ENCODE assay signal across 25 cellular contexts in the genomic region with DNA sequence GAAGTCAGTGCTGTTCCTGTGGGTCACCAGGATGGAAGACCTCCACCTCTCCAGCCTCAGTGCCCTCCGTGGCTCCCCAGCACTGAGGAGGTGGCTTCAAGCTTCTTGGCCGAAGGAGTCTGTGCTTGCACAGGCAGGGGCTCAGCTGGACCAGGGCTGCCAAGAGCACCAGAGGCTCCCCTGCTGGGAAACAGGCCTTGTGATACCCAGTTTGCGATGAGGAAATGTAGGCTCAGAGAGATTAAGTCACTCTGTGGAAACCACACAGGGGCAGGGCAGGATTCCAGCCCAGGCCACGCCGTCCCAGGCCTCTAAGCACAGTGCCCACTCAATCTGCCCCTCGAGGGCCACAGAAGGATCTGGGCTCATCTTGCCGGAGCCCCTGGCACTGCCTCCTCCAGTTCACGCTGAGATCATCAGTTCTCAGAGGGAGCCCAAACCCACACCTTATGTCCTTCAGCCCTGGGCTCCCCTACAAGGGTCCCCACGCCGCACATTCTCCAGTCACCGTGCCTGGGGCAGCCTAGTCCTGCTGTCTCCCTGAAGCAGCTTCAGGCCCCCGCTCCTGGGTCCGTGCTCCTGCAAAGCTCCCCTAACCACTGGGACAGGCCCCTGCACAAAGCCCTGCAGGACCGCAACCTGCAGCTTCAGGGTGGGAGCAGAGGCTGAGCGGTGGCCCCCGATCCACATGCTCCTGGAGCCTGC. TPM values are rescaled to one million over a fixed set of nuclear protein-coding genes. Genes with fewer than 3 reads are reported as not detected.
DNase-seq lines count a peak whose midpoint lies in the region; ATAC-seq, FAIRE-seq and TF ChIP-seq lines count a peak whose summit lies in the region.
"Had no signal": no experiment of that assay in that cellular context is flagged by ENCODE, and none has a peak within 500 bp of the region (broad histone marks: within the 10 kb centered on the region; RNA-seq: fewer than 3 reads in every experiment).

No MANE protein-coding gene starts in this region.

- no peak overlapping the region for H4K91ac ChIP-seq in H1 (replicated peaks; ENCODE audit: insufficient read length, low read length)

- H3K27ac Mint-ChIP-seq in nephron progenitor cell: peak overlapping the region; percentile 61
- H3K27ac Mint-ChIP-seq: activated CD8-positive, alpha-beta T cell treated with anti-CD3 and anti-CD28 coated beads, Interleukin-2, amount 10 ng/mL, durations not matched to agents 7 days and 5 days; CD8-positive, alpha-beta memory T cell; natural killer cell; stimulated activated naive B cell treated with anti-CD40 and anti-IgM and Interleukin-4, amounts not matched to agents 10 μg/mL and 1 μg/mL and 100 μg/mL, for 72 hours had no signal

- no peaks in the 10 kb centered on the region for H3K27me3 ChIP-seq in Panc1 (ENCODE audit: control insufficient read depth, insufficient read depth, low read length)
- no peaks in the 10 kb centered on the region for H3K27me3 ChIP-seq in H1 (replicated peaks in 1 of 4; ENCODE audit: control insufficient read depth in 3 of 4, extremely low read depth in 1 of 4, insufficient read depth in 3 of 4, low read length in 3 of 4)
- no peaks in the 10 kb centered on the region for H3K27me3 ChIP-seq in BE2C
- H3K27me3 ChIP-seq: vagina had no signal

- DNase-seq in AG09309 (ENCODE audit: low read depth) (peak; percentile 35), Panc1 (ENCODE audit: low read depth, low spot score) (no peak), H1 (ENCODE audit: low read depth in 1 of 2, low spot score in 2 of 2) (no peak), nephron progenitor cell (no peak), BE2C (no peak), ACHN (no peak), CD1c-positive myeloid dendritic cell (ENCODE audit: extremely low spot score) (no peak)
- no peak for DNase-seq in activated CD4-positive, CD25-positive, alpha-beta regulatory T cell (lab: John Stamatoyannopoulos, UW)
- DNase-seq: activated CD4-positive, alpha-beta T cell treated with anti-CD3 and anti-CD28 coated beads for 1 hour; activated CD8-positive, alpha-beta T cell treated with anti-CD3 and anti-CD28 coated beads, Interleukin-2, amount 10 ng/mL, durations not matched to agents 7 days and 5 days; activated T-cell treated with anti-CD3 and anti-CD28 coated beads, Interleukin-2, amount 50 U/mL, for 1 hour; amygdala; CD8-positive, alpha-beta memory T cell; DMS53; midbrain; MV-4-11; natural killer cell; NCI-H1694 treated with DMSO at 0.1 percent for 48 hours; NCI-H69; RPMI8226; stimulated activated naive B cell treated with anti-CD40 and anti-IgM and Interleukin-4, amounts not matched to agents 10 μg/mL and 1 μg/mL and 100 μg/mL, for 72 hours had no signal

- H3K14ac ChIP-seq in H1 (ENCODE audit: insufficient read length): no peak overlapping the region

- no peak overlapping the region for H2BK20ac ChIP-seq in H1 (ENCODE audit: low read length)

- no peak overlapping the region for H3K18ac ChIP-seq in H1 (ENCODE audit: extremely low read depth, low read length)

- no peak overlapping the region for H2BK12ac ChIP-seq in H1 (ENCODE audit: low read depth, low read length)

- H3K79me1 ChIP-seq in H1 (ENCODE audit: low read depth, low read length): peaks cover 2% of the 10 kb centered on the region; the same call in 1 of the 2 replicates

- FAIRE-seq in H1 (lab: Jason Lieb, UNC): no peak

- H3K56ac ChIP-seq in H1 (replicated peaks; ENCODE audit: insufficient read length, low read depth, low read length): no peak overlapping the region

- no peak for TF ChIP-seq RAD21 in H1 (IDR thresholded peaks at IDR 0.05 in 1 of 2, conservative IDR thresholded peaks at IDR 0.05 in 1 of 2; ENCODE audit: low read depth in 2 of 2, low read length in 2 of 2)

- no peak overlapping the region; the same call in 1 of the 2 replicates for H4K8ac ChIP-seq in H1 (ENCODE audit: extremely low read depth, insufficient read depth, low read length)

- no peak overlapping the region for H3K4ac ChIP-seq in H1 (replicated peaks; ENCODE audit: insufficient read length, low read depth, low read length)

- H4K20me1 ChIP-seq in H1 (replicated peaks in 1 of 2; ENCODE audit: control insufficient read depth in 1 of 2, insufficient read depth in 2 of 2, low read length in 2 of 2): no peaks in the 10 kb centered on the region

- H3K27ac ChIP-seq in Panc1 (ENCODE audit: low read length): no peak overlapping the region
- no peak overlapping the region for H3K27ac ChIP-seq in H1 (ENCODE audit: low read depth, low read length)
- H3K27ac ChIP-seq: esophagus muscularis mucosa, KMS-11, vagina had no signal

- no peaks in the 10 kb centered on the region for H3K79me2 ChIP-seq in H1 (ENCODE audit: control insufficient read depth in 1 of 2, insufficient read depth in 2 of 2, low read length in 2 of 2)

- no peak overlapping the region for H3K4me3 ChIP-seq in AG09309 (ENCODE audit: control insufficient read depth, low read depth, low read length)
- H3K4me3 ChIP-seq in Panc1 (ENCODE audit: low read depth in 2 of 2, low read length in 2 of 2): no peak overlapping the region
- no peak overlapping the region for H3K4me3 ChIP-seq in H1 (ENCODE audit: extremely low read depth in 1 of 4, insufficient read depth in 2 of 4, low read depth in 3 of 4, low read length in 4 of 4)
- no peak overlapping the region for H3K4me3 ChIP-seq in BE2C (ENCODE audit: low read depth, low read length)
- H3K4me3 ChIP-seq: esophagus muscularis mucosa, vagina had no signal

- H3K4me1 Mint-ChIP-seq in nephron progenitor cell: peaks cover 54% of the 10 kb centered on the region
- H3K4me1 Mint-ChIP-seq: CD8-positive, alpha-beta memory T cell; natural killer cell had no signal

- no peak for TF ChIP-seq POLR2A in H1 (IDR thresholded peaks at IDR 0.05; ENCODE audit: control extremely low read depth in 1 of 2, low read depth in 2 of 2, low read length in 2 of 2)

- no peak for TF ChIP-seq EP300 in H1 (IDR thresholded peaks at IDR 0.05; ENCODE audit: borderline replicate concordance in 1 of 2, low read depth in 2 of 2, low read length in 2 of 2)

- POLR2A ChIA-PET in Panc1 (lab: Charles Lee): no interaction called here
- POLR2A ChIA-PET in H1 (lab: Charles Lee; ENCODE audit: partially characterized antibody): interaction anchor here (1.4 kb wide), 1 partner anchor 75 kb away, joined by 3 read pairs; no protein-coding TSS in a partner anchor

- H3K4me1 ChIP-seq in Panc1 (ENCODE audit: control insufficient read depth, insufficient read depth, low read length) (peaks cover 6% of the 10 kb centered on the region), H1 (replicated peaks in 1 of 4; ENCODE audit: control insufficient read depth in 3 of 4, insufficient read depth in 4 of 4, low read length in 3 of 4) (peaks cover 0 to 8% (median 2%) of the 10 kb centered on the region in 4 experiments; a peak in 2 of 7 replicates), BE2C (peaks cover 12% of the 10 kb centered on the region)

- peaks cover 21% of the 10 kb centered on the region for H3K27me3 Mint-ChIP-seq in nephron progenitor cell (ENCODE audit: low read depth, poor library complexity)

- H3K9me3 ChIP-seq in Panc1 (ENCODE audit: control insufficient read depth, insufficient read depth, low read depth, low read length): no peaks in the 10 kb centered on the region
- H3K9me3 ChIP-seq in H1 (ENCODE audit: insufficient read depth in 2 of 2, low read depth in 1 of 2, low read length in 1 of 2): no peaks in the 10 kb centered on the region
- H3K9me3 ChIP-seq in BE2C: no peaks in the 10 kb centered on the region
- H3K9me3 ChIP-seq: esophagus muscularis mucosa, vagina had no signal

- H3K36me3 Mint-ChIP-seq in nephron progenitor cell (ENCODE audit: low read depth): no peaks in the 10 kb centered on the region
- H3K36me3 Mint-ChIP-seq: CD8-positive, alpha-beta memory T cell; natural killer cell; stimulated activated naive B cell treated with anti-CD40 and anti-IgM and Interleukin-4, amounts not matched to agents 10 μg/mL and 1 μg/mL and 100 μg/mL, for 72 hours had no signal

- no TSS peak for BruUV-seq in Panc1 (replicated peaks; lab: Mats Ljungman, UMichigan)

- WGBS in H1 (ENCODE audit: extremely low coverage in 1 of 2, insufficient coverage in 1 of 2, insufficient read length in 1 of 2, insufficient replicate concordance in 2 of 2, low coverage in 1 of 2, low lambda C conversion rate in 2 of 2, missing lambda C conversion rate in 1 of 2), 2 experiments: 91% methylated on average over 14 of the region's 16 CpGs; no CpG with 5 or more reads in 1 of the 2 experiments

- H3K9ac ChIP-seq in H1 (replicated peaks in 1 of 4; ENCODE audit: extremely low read depth in 1 of 4, low read depth in 3 of 4, low read length in 3 of 4): no peak overlapping the region
- H3K9ac ChIP-seq: KMS-11 had no signal

- H3K4me3 Mint-ChIP-seq in nephron progenitor cell: no peak overlapping the region
- H3K4me3 Mint-ChIP-seq: activated CD8-positive, alpha-beta T cell treated with anti-CD3 and anti-CD28 coated beads, Interleukin-2, amount 10 ng/mL, durations not matched to agents 7 days and 5 days; CD8-positive, alpha-beta memory T cell; natural killer cell; stimulated activated naive B cell treated with anti-CD40 and anti-IgM and Interleukin-4, amounts not matched to agents 10 μg/mL and 1 μg/mL and 100 μg/mL, for 72 hours had no signal

- H4K5ac ChIP-seq in H1 (ENCODE audit: insufficient read length, low read depth, low read length): no peak overlapping the region

- H2AFZ ChIP-seq in H1 (ENCODE audit: low read length): no peak overlapping the region

- no peak overlapping the region for H2AK5ac ChIP-seq in H1 (ENCODE audit: low read depth, low read length)

- H2BK120ac ChIP-seq in H1 (replicated peaks; ENCODE audit: low read depth, low read length): no peak overlapping the region

- no peak overlapping the region for H3K4me2 ChIP-seq in H1 (ENCODE audit: insufficient read depth in 1 of 2, low read depth in 2 of 2, low read length in 2 of 2)
- H3K4me2 ChIP-seq: KMS-11 had no signal

- intact Hi-C loops in Panc1 (cut with micrococcal nuclease; ENCODE audit: unreplicated experiment): no loop called here

- H2BK5ac ChIP-seq in H1 (ENCODE audit: low read depth, low read length): no peak overlapping the region

- H3K23ac ChIP-seq in H1 (ENCODE audit: insufficient read length): no peak overlapping the region

- no peak overlapping the region for H2BK15ac ChIP-seq in H1 (ENCODE audit: low read length)

- H3K9me3 Mint-ChIP-seq in nephron progenitor cell: peaks cover 10% of the 10 kb centered on the region
- H3K9me3 Mint-ChIP-seq: CD8-positive, alpha-beta memory T cell; natural killer cell; stimulated activated naive B cell treated with anti-CD40 and anti-IgM and Interleukin-4, amounts not matched to agents 10 μg/mL and 1 μg/mL and 100 μg/mL, for 72 hours had no signal

- in situ Hi-C loops in Panc1 (cut with HindIII; ENCODE audit: low pct_unique_long_range_greater_than_20kb, low sequenced_read_pairs): loop anchor here (10.0 kb wide), 1 partner anchor 85 kb away; no protein-coding TSS in a partner anchor
- in situ Hi-C loops in ACHN (cut with HindIII; ENCODE audit: low pct_ligation_motif_present, low pct_unique_long_range_greater_than_20kb, low sequenced_read_pairs): no loop called here

- TF ChIP-seq CTCF in AG09309 (IDR thresholded peaks at IDR 0.05; ENCODE audit: control insufficient read depth, insufficient read depth, low read depth, low read length, missing control alignments) (no peak), Panc1 (IDR thresholded peaks at IDR 0.05) (no peak), H1 (IDR thresholded peaks at IDR 0.05; ENCODE audit: control extremely low read depth in 1 of 3, insufficient read depth in 1 of 3, low read depth in 1 of 3, low read length in 3 of 3) (no peak), nephron progenitor cell (IDR thresholded peaks at IDR 0.05) (no peak), BE2C (IDR thresholded peaks at IDR 0.05; ENCODE audit: low read depth, low read length) (no peak)

- H3K36me3 ChIP-seq in Panc1 (ENCODE audit: control insufficient read depth, insufficient read depth, low read length): no peaks in the 10 kb centered on the region
- no peaks in the 10 kb centered on the region for H3K36me3 ChIP-seq in H1 (ENCODE audit: control insufficient read depth in 2 of 4, insufficient read depth in 4 of 4, low read length in 3 of 4)
- H3K36me3 ChIP-seq in BE2C: no peaks in the 10 kb centered on the region
- H3K36me3 ChIP-seq: esophagus muscularis mucosa, vagina had no signal

- ATAC-seq in Panc1: peak; percentile 54
- ATAC-seq: activated CD8-positive, alpha-beta T cell treated with anti-CD3 and anti-CD28 coated beads, Interleukin-2, amount 10 ng/mL, durations not matched to agents 7 days and 5 days; HCT116; natural killer cell; stimulated activated naive B cell treated with anti-CD40 and anti-IgM and Interleukin-4, amounts not matched to agents 10 μg/mL and 1 μg/mL and 100 μg/mL, for 72 hours had no signal

- CTCF ChIA-PET in Panc1 (lab: Charles Lee) (no interaction called here), H1 (lab: Charles Lee; ENCODE audit: partially characterized antibody) (interaction anchor here (0.8 to 2.1 kb wide), 2 partner anchors 17 to 150 kb away, joined by 3 to 5 read pairs; no protein-coding TSS in a partner anchor)

- 0 out of 2 replicates have a peak, but pooled peaks cover 3% of the 10 kb centered on the region for H3K23me2 ChIP-seq in H1 (ENCODE audit: low read depth, low read length)

RNA-seq across cellular contexts. Expression of a gene that starts 21.6 kb away (rescaled TPM):
- total RNA-seq in Panc1 (2021; ENCODE audit: unreplicated experiment): 2.3 TPM
- polyA plus RNA-seq in Panc1 (2012; ENCODE audit: insufficient read length): 1.6 TPM
- total RNA-seq in H1 (2021; fragmentation: NEBNext Ultra II Directional; extraction: Animal tissue kit (Norgen Biotek cat#: 25700)): 4.3 and 5.0 TPM in 2 replicates
- 3.6 and 4.7 TPM in 2 replicates for polyA plus RNA-seq in H1 (2011; rRNA removed)
- 2.7 TPM for polyA plus RNA-seq in H1 (2011; cell fraction: cytosol; rRNA removed)
- 8.2 TPM for polyA plus RNA-seq in H1 (2011; cell fraction: nucleus; rRNA removed)
- 3.5 to 8.6 TPM (median 6.9 TPM) in 4 replicates for polyA plus RNA-seq in H1 (2012, experiment 1 of 2)
- polyA plus RNA-seq in H1 (2012, experiment 2 of 2): 1.3 TPM
- polyA plus RNA-seq in H1 (2013, experiment 1 of 2): 4.9 TPM
- polyA plus RNA-seq in H1 (2013, experiment 2 of 2): 4.3 TPM
- polyA minus RNA-seq in H1 (2011; rRNA and poly(A)+ RNA removed): 3.2 and 6.5 TPM in 2 replicates
- polyA minus RNA-seq in H1 (2011; cell fraction: cytosol; rRNA and poly(A)+ RNA removed): 3.9 TPM
- 6.7 TPM for polyA minus RNA-seq in H1 (2011; cell fraction: nucleus; rRNA and poly(A)+ RNA removed)
- polyA plus RNA-seq in BE2C (2012; ENCODE audit: insufficient read depth, insufficient read length, low read depth): not detected
- total RNA-seq: activated CD8-positive, alpha-beta T cell treated with anti-CD3 and anti-CD28 coated beads, Interleukin-2, amount 10 ng/mL, durations not matched to agents 7 days and 5 days; CD8-positive, alpha-beta memory T cell; natural killer cell had no signal
- polyA plus RNA-seq: CD8-positive, alpha-beta memory T cell had no signal
